ENCODE assay signal across 8 cellular contexts in genomic region chr11:104968365-104968855, GRCh38. TPM values are rescaled to one million over a fixed set of nuclear protein-coding genes. Genes with fewer than 3 reads are reported as not detected.
DNase-seq lines count a peak whose midpoint lies in the region; ATAC-seq and TF ChIP-seq lines count a peak whose summit lies in the region.

TSS of gene CASP4 (minus strand) at chr11:104968574. CDS start at chr11:104968525, 49 bp downstream.

- peak within 1 kb of the TSS; percentile 92 for H3K4me3 ChIP-seq in GM12865 (ENCODE audit: low read depth, low read length)
- H3K4me3 ChIP-seq in retinal pigment epithelial cell (ENCODE audit: low read length): peak within 1 kb of the TSS; percentile 55

- H3K4me3 Mint-ChIP-seq in activated T-helper 1 cell treated with anti-CD3 and anti-CD28 coated beads, Interleukin-12 subunit alpha, Interleukin-12 subunit beta, Interleukin-2, Interleukin-4 antibody, amounts not matched to agents 30 ng/mL and 10 ng/mL and 1 ng/mL, durations not matched to agents 14 hours and 24 hours and 36 hours: peak within 1 kb of the TSS; percentile 87

- ATAC-seq in HG02763 (IDR thresholded peaks at IDR 0.05; ENCODE audit: unreplicated experiment) (peak; percentile 94), Right ventricle myocardium inferior (peak; percentile 87)

- peak; percentile 53 for DNase-seq in A172 (ENCODE audit: low spot score)
- peak; percentile 50 for DNase-seq in GM12865 (ENCODE audit: low read depth)
- peak; percentile 33 for DNase-seq in NCI-H1105 (lab: John Stamatoyannopoulos, UW)
- DNase-seq in activated T-helper 1 cell treated with anti-CD3 and anti-CD28 coated beads, Interleukin-12 subunit alpha, Interleukin-12 subunit beta, Interleukin-2, Interleukin-4 antibody, amounts not matched to agents 30 ng/mL and 10 ng/mL and 1 ng/mL, durations not matched to agents 14 hours and 24 hours and 36 hours (ENCODE audit: low spot score): no peak
- DNase-seq in Right ventricle myocardium inferior (ENCODE audit: missing footprints): no peak
- DNase-seq in retinal pigment epithelial cell (ENCODE audit: low read depth): peak; percentile 31
- no peak for DNase-seq in NCI-H1930 (lab: John Stamatoyannopoulos, UW)

- peaks cover 2% of the 10 kb centered on the region for H3K27me3 Mint-ChIP-seq in activated T-helper 1 cell treated with anti-CD3 and anti-CD28 coated beads, Interleukin-12 subunit alpha, Interleukin-12 subunit beta, Interleukin-2, Interleukin-4 antibody, amounts not matched to agents 30 ng/mL and 10 ng/mL and 1 ng/mL, durations not matched to agents 14 hours and 24 hours and 36 hours (ENCODE audit: insufficient read depth)

- peaks cover 18% of the 10 kb centered on the region for H3K36me3 Mint-ChIP-seq in activated T-helper 1 cell treated with anti-CD3 and anti-CD28 coated beads, Interleukin-12 subunit alpha, Interleukin-12 subunit beta, Interleukin-2, Interleukin-4 antibody, amounts not matched to agents 30 ng/mL and 10 ng/mL and 1 ng/mL, durations not matched to agents 14 hours and 24 hours and 36 hours (ENCODE audit: low read depth)

- peaks cover 50% of the 10 kb centered on the region for H3K4me1 Mint-ChIP-seq in activated T-helper 1 cell treated with anti-CD3 and anti-CD28 coated beads, Interleukin-12 subunit alpha, Interleukin-12 subunit beta, Interleukin-2, Interleukin-4 antibody, amounts not matched to agents 30 ng/mL and 10 ng/mL and 1 ng/mL, durations not matched to agents 14 hours and 24 hours and 36 hours (ENCODE audit: low read depth)

- intact Hi-C loops in activated T-helper 1 cell treated with anti-CD3 and anti-CD28 coated beads, Interleukin-12 subunit alpha, Interleukin-12 subunit beta, Interleukin-2, Interleukin-4 antibody, amounts not matched to agents 30 ng/mL and 10 ng/mL and 1 ng/mL, durations not matched to agents 14 hours and 24 hours and 36 hours (cut with micrococcal nuclease): loop anchor here (2.0 to 5.0 kb wide), 4 partner anchors 52 to 262 kb away; no protein-coding TSS in a partner anchor
- intact Hi-C loops in Right ventricle myocardium inferior (cut with DNase I): no loop called here

- peaks cover 22% of the 10 kb centered on the region for H3K9me3 Mint-ChIP-seq in activated T-helper 1 cell treated with anti-CD3 and anti-CD28 coated beads, Interleukin-12 subunit alpha, Interleukin-12 subunit beta, Interleukin-2, Interleukin-4 antibody, amounts not matched to agents 30 ng/mL and 10 ng/mL and 1 ng/mL, durations not matched to agents 14 hours and 24 hours and 36 hours

- peak within 1 kb of the TSS; percentile 85 for H3K27ac Mint-ChIP-seq in activated T-helper 1 cell treated with anti-CD3 and anti-CD28 coated beads, Interleukin-12 subunit alpha, Interleukin-12 subunit beta, Interleukin-2, Interleukin-4 antibody, amounts not matched to agents 30 ng/mL and 10 ng/mL and 1 ng/mL, durations not matched to agents 14 hours and 24 hours and 36 hours

- TF ChIP-seq CTCF in GM12865 (IDR thresholded peaks at IDR 0.05; ENCODE audit: insufficient read depth, low read depth, low read length, missing control alignments): no peak
- no peak for TF ChIP-seq CTCF in retinal pigment epithelial cell (conservative IDR thresholded peaks at IDR 0.05; ENCODE audit: low read depth, low read length)

RNA-seq across cellular contexts. Expression of gene CASP4, which starts in this region (rescaled TPM):
- total RNA-seq in A172 (2014; rRNA removed; shearing (Covaris generic)): 64.9 and 89.0 TPM in 2 replicates
- 32.9 and 34.0 TPM in 2 replicates for total RNA-seq in activated T-helper 1 cell treated with anti-CD3 and anti-CD28 coated beads, Interleukin-12 subunit alpha, Interleukin-12 subunit beta, Interleukin-2, Interleukin-4 antibody, amounts not matched to agents 30 ng/mL and 10 ng/mL and 1 ng/mL, durations not matched to agents 14 hours and 24 hours and 36 hours
- 15.1 TPM for total RNA-seq in Right ventricle myocardium inferior

Comparison
In these comparisons a context has a peak if more than half of its experiments do, and no peak if none do; other contexts are left out.
1. DNase-seq: peak in A172 (single experiment), GM12865 (single experiment), NCI-H1105 (single experiment) and retinal pigment epithelial cell (single experiment); none in activated T-helper 1 cell treated with anti-CD3 and anti-CD28 coated beads, Interleukin-12 subunit alpha, Interleukin-12 subunit beta, Interleukin-2, Interleukin-4 antibody, amounts not matched to agents 30 ng/mL and 10 ng/mL and 1 ng/mL, durations not matched to agents 14 hours and 24 hours and 36 hours (single experiment), Right ventricle myocardium inferior (single experiment) and NCI-H1930 (0 of 2).